In genomic region chr10:54550016-54550415, GRCh38 we compare ENCODE assay signal across 18 cellular contexts.
DNase-seq lines count a peak whose midpoint lies in the region; ATAC-seq and TF ChIP-seq lines count a peak whose summit lies in the region.
"Had no signal": no experiment of that assay in that cellular context is flagged by ENCODE, and none has a peak within 500 bp of the region (broad histone marks: within the 10 kb centered on the region; RNA-seq: fewer than 3 reads in every experiment).

No MANE protein-coding gene starts in this region.

- intact Hi-C loops in sigmoid colon (cut with DNase I) (no loop called here), ovary (cut with DNase I) (no loop called here)

- no peaks in the 10 kb centered on the region for H3K27me3 Mint-ChIP-seq in endodermal cell (ENCODE audit: insufficient read depth)
- no peaks in the 10 kb centered on the region for H3K27me3 Mint-ChIP-seq in nephron progenitor cell (ENCODE audit: low read depth, poor library complexity)
- H3K27me3 Mint-ChIP-seq: CD4-positive, alpha-beta memory T cell had no signal

- POLR2A ChIA-PET in HEK293 (lab: Yijun Ruan, JAX), result no interaction called here

- DNase-seq in endodermal cell (no peak), nephron progenitor cell (no peak), sigmoid colon (no peak), ovary (no peak)
- DNase-seq: 8988T; C1 segment of cervical spinal cord; Calu3; CD4-positive, alpha-beta memory T cell; COR-L47; DMS53; DMS79 treated with DMSO at 0.1 percent for 48 hours; GF-D8; GM23248; H7; HCEC 1CT had no signal

- H3K27ac Mint-ChIP-seq in endodermal cell, result peak overlapping the region; percentile 72
- peak overlapping the region; percentile 32 for H3K27ac Mint-ChIP-seq in nephron progenitor cell
- H3K27ac Mint-ChIP-seq: CD4-positive, alpha-beta memory T cell had no signal

- CTCF ChIA-PET in HEK293 (lab: Yijun Ruan, JAX), result no interaction called here

- no peaks in the 10 kb centered on the region for H3K36me3 Mint-ChIP-seq in endodermal cell (ENCODE audit: low read depth)
- no peaks in the 10 kb centered on the region for H3K36me3 Mint-ChIP-seq in nephron progenitor cell (ENCODE audit: low read depth)
- H3K36me3 Mint-ChIP-seq: CD4-positive, alpha-beta memory T cell had no signal

- H3K9me3 ChIP-seq in HEK293 (ENCODE audit: control insufficient read depth, insufficient read depth, low read depth, low read length) (no peaks in the 10 kb centered on the region), endodermal cell (ENCODE audit: control insufficient read depth, low read length) (no peaks in the 10 kb centered on the region), sigmoid colon (no peaks in the 10 kb centered on the region), ovary (no peaks in the 10 kb centered on the region)
- H3K9me3 ChIP-seq: A549 had no signal

- H3K27ac ChIP-seq in HEK293 (ENCODE audit: extremely low read depth, low read depth, low read length), result no peak overlapping the region
- H3K27ac ChIP-seq in endodermal cell (ENCODE audit: low read depth, low read length), result no peak overlapping the region
- H3K27ac ChIP-seq in sigmoid colon, result no peak overlapping the region
- no peak overlapping the region for H3K27ac ChIP-seq in ovary
- H3K27ac ChIP-seq: A549, GM23248 had no signal

- H3K9ac ChIP-seq in endodermal cell (ENCODE audit: extremely low read depth, low read length, poor library complexity, severe bottlenecking), result no peak overlapping the region
- H3K9ac ChIP-seq: GM23248 had no signal

- TF ChIP-seq EP300 in sigmoid colon (IDR thresholded peaks at IDR 0.05) (no peak), ovary (IDR thresholded peaks at IDR 0.05) (no peak)

- TF ChIP-seq POLR2A in sigmoid colon (IDR thresholded peaks at IDR 0.05) (no peak), ovary (IDR thresholded peaks at IDR 0.05) (no peak)

- no peaks in the 10 kb centered on the region for H3K9me3 Mint-ChIP-seq in endodermal cell
- no peaks in the 10 kb centered on the region for H3K9me3 Mint-ChIP-seq in nephron progenitor cell

- no peaks in the 10 kb centered on the region for H3K4me1 ChIP-seq in HEK293 (ENCODE audit: control insufficient read depth, insufficient read depth, low read length)
- H3K4me1 ChIP-seq in endodermal cell (ENCODE audit: control insufficient read depth, insufficient read depth, low read length), result no peaks in the 10 kb centered on the region
- no peaks in the 10 kb centered on the region for H3K4me1 ChIP-seq in sigmoid colon
- H3K4me1 ChIP-seq in ovary (ENCODE audit: insufficient read depth), result no peaks in the 10 kb centered on the region
- H3K4me1 ChIP-seq: A549 had no signal

- H3K4me3 ChIP-seq in HEK293 (ENCODE audit: low read depth, low read length), result no peak overlapping the region
- H3K4me3 ChIP-seq in endodermal cell (ENCODE audit: low read length), result no peak overlapping the region
- no peak overlapping the region for H3K4me3 ChIP-seq in sigmoid colon
- H3K4me3 ChIP-seq in ovary, result no peak overlapping the region
- H3K4me3 ChIP-seq: A549, GM23248 had no signal

- H3K27me3 ChIP-seq in endodermal cell (ENCODE audit: control insufficient read depth, insufficient read depth, low read length, poor library complexity, severe bottlenecking), result no peaks in the 10 kb centered on the region
- H3K27me3 ChIP-seq in sigmoid colon, result no peaks in the 10 kb centered on the region
- H3K27me3 ChIP-seq in ovary, result no peaks in the 10 kb centered on the region

- H3K36me3 ChIP-seq in HEK293 (ENCODE audit: control insufficient read depth in 2 of 2, insufficient read depth in 1 of 2, low read length in 2 of 2), result no peaks in the 10 kb centered on the region
- H3K36me3 ChIP-seq in endodermal cell (ENCODE audit: control insufficient read depth, insufficient read depth, low read length), result no peaks in the 10 kb centered on the region
- H3K36me3 ChIP-seq in sigmoid colon, result no peaks in the 10 kb centered on the region
- no peaks in the 10 kb centered on the region for H3K36me3 ChIP-seq in ovary

- WGBS in endodermal cell (ENCODE audit: insufficient coverage in 1 of 2, insufficient read length in 1 of 2), 2 experiments, result 38% methylated on average over 2 of the region's 3 CpGs; no CpG with 5 or more reads in 1 of the 2 experiments
- 45 to 49% methylated on average over 3 of the region's 3 CpGs for WGBS in sigmoid colon, 2 donors
- WGBS in ovary, 3 donors, result 4 to 15% (median 7%) methylated on average over 3 of the region's 3 CpGs

- no peak overlapping the region for H3K4me3 Mint-ChIP-seq in endodermal cell
- no peak overlapping the region for H3K4me3 Mint-ChIP-seq in nephron progenitor cell
- H3K4me3 Mint-ChIP-seq: CD4-positive, alpha-beta memory T cell had no signal

- no peak for TF ChIP-seq CTCF in HEK293 (tag by site-specific recombination; IDR thresholded peaks at IDR 0.05)
- TF ChIP-seq CTCF in endodermal cell (conservative IDR thresholded peaks at IDR 0.05), result no peak
- no peak for TF ChIP-seq CTCF in nephron progenitor cell (IDR thresholded peaks at IDR 0.05)
- TF ChIP-seq CTCF in sigmoid colon (IDR thresholded peaks at IDR 0.05), result no peak
- TF ChIP-seq CTCF in ovary (IDR thresholded peaks at IDR 0.05), result no peak

- H3K4me1 Mint-ChIP-seq in endodermal cell, result peaks cover 18% of the 10 kb centered on the region
- H3K4me1 Mint-ChIP-seq in nephron progenitor cell, result no peaks in the 10 kb centered on the region
- H3K4me1 Mint-ChIP-seq: CD4-positive, alpha-beta memory T cell had no signal

- ATAC-seq in GM19023 (IDR thresholded peaks at IDR 0.05; ENCODE audit: unreplicated experiment), result no peak
- ATAC-seq: A549 had no signal

TF ChIP-seq in HEK293, 187 proteins besides CTCF, POLR2A, EP300 and RAD21:
- TF ChIP-seq TCF7L2 (IDR thresholded peaks at IDR 0.05; ENCODE audit: borderline replicate concordance, low read depth, low read length) (peak; percentile 75; the same call in 1 of the 2 replicates), ZNF423 (tag by site-specific recombination; IDR thresholded peaks at IDR 0.05) (no peak), ZNF707 (tag by site-specific recombination; IDR thresholded peaks at IDR 0.05) (no peak)
